Comparison of ENCODE assay signal across 9 cellular contexts in the genomic region with DNA sequence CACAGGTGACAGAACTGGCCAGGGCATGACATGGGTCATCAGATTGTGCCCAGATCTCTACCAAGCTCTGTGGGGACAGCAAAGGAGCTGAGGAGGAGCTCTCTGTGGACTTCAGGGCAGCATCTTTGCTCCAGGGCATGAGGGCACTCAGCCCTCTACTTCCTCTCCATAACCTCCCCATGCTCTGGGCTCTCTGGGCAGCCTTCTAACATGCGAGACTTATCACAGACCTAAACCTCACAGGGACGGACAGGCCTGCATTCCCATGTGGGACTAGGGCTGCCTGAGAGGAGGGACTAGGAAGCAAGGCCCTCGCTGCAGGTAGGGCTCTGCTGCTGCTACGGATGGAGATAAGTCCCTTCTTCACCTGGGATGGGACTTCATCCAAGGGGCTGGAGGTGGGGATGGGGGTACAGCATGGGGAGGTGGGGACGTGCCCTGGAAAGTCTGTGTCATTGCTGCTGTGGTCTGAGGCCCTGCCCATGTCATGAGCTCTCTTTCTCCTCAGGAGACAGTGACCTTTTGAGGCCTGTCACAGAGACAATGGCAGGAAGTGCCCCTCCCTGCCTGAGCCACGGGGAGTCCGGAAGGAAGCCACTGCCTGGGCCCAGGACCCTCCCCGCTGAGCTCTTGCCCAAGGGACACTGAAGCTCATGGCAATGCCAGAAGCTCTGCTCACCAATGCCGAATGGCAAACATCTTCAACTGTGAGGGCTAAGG. TPM values are rescaled to one million over a fixed set of nuclear protein-coding genes. Genes with fewer than 3 reads are reported as not detected.
DNase-seq lines count a peak whose midpoint lies in the region; ATAC-seq and TF ChIP-seq lines count a peak whose summit lies in the region.
"Had no signal": no experiment of that assay in that cellular context is flagged by ENCODE, and none has a peak within 500 bp of the region (broad histone marks: within the 10 kb centered on the region; RNA-seq: fewer than 3 reads in every experiment).

No MANE protein-coding gene starts in this region.

- H3K4me1 ChIP-seq in left ventricle myocardium inferior, result peaks cover 96% of the 10 kb centered on the region

- peak overlapping the region; percentile 65 for H3K4me3 Mint-ChIP-seq in activated CD8-positive, alpha-beta T cell treated with anti-CD3 and anti-CD28 coated beads for 36 hours

- H3K27ac Mint-ChIP-seq in activated CD8-positive, alpha-beta T cell treated with anti-CD3 and anti-CD28 coated beads for 36 hours, result peak overlapping the region; percentile 96

- peak overlapping the region; percentile 91 for H3K27ac ChIP-seq in left ventricle myocardium inferior (replicated peaks)
- H3K27ac ChIP-seq: 22Rv1 had no signal

- DNase-seq in DMS53 (lab: John Stamatoyannopoulos, UW) (peak; percentile 28), DMS53 treated with DMSO at 0.1 percent for 48 hours (lab: John Stamatoyannopoulos, UW; ENCODE audit: unreplicated experiment) (no peak), left ventricle myocardium inferior (peak; percentile 57), NCI-H1417 (lab: John Stamatoyannopoulos, UW) (no peak), HCEC 1CT (no peak)
- peak; percentile 90 for DNase-seq in activated CD8-positive, alpha-beta T cell treated with anti-CD3 and anti-CD28 coated beads for 36 hours
- peak; percentile 15 for DNase-seq in stimulated activated CD8-positive, alpha-beta memory T cell treated with anti-CD3 and anti-CD28 coated beads, Interleukin-7, amount 100 ng/mL, for 24 hours (ENCODE audit: low read depth)

- intact Hi-C loops in activated CD8-positive, alpha-beta T cell treated with anti-CD3 and anti-CD28 coated beads for 36 hours (cut with micrococcal nuclease), result no loop called here
- intact Hi-C loops in left ventricle myocardium inferior (cut with micrococcal nuclease), result no loop called here

- POLR2A ChIA-PET in activated CD8-positive, alpha-beta T cell treated with anti-CD3 and anti-CD28 coated beads for 36 hours (lab: Charles Lee), result interaction anchor here (0.6 to 1.9 kb wide), 8 partner anchors 9 to 60 kb away, joined by 3 to 7 read pairs (median 4); no protein-coding TSS in a partner anchor

- ATAC-seq in activated CD8-positive, alpha-beta T cell treated with anti-CD3 and anti-CD28 coated beads for 36 hours, result peak; percentile 98
- no peak for ATAC-seq in HG03457 (IDR thresholded peaks at IDR 0.05; ENCODE audit: unreplicated experiment)

- H3K4me1 Mint-ChIP-seq in activated CD8-positive, alpha-beta T cell treated with anti-CD3 and anti-CD28 coated beads for 36 hours (ENCODE audit: low read depth), result peaks cover 61% of the 10 kb centered on the region

- peaks cover 4% of the 10 kb centered on the region for H3K36me3 ChIP-seq in left ventricle myocardium inferior

- H3K27me3 ChIP-seq in left ventricle myocardium inferior (ENCODE audit: low read depth), result no peaks in the 10 kb centered on the region

- H3K9me3 Mint-ChIP-seq in activated CD8-positive, alpha-beta T cell treated with anti-CD3 and anti-CD28 coated beads for 36 hours, result no peaks in the 10 kb centered on the region

- TF ChIP-seq CTCF in activated CD8-positive, alpha-beta T cell treated with anti-CD3 and anti-CD28 coated beads for 36 hours (IDR thresholded peaks at IDR 0.05), result no peak
- no peak for TF ChIP-seq CTCF in left ventricle myocardium inferior (IDR thresholded peaks at IDR 0.05; ENCODE audit: borderline replicate concordance)

- H3K27me3 Mint-ChIP-seq in activated CD8-positive, alpha-beta T cell treated with anti-CD3 and anti-CD28 coated beads for 36 hours, result no peaks in the 10 kb centered on the region

- H3K36me3 Mint-ChIP-seq in activated CD8-positive, alpha-beta T cell treated with anti-CD3 and anti-CD28 coated beads for 36 hours (ENCODE audit: low read depth), result peaks cover 26% of the 10 kb centered on the region

- no peak overlapping the region for H3K4me3 ChIP-seq in left ventricle myocardium inferior

- H3K9me3 ChIP-seq in left ventricle myocardium inferior (replicated peaks), result no peaks in the 10 kb centered on the region

- CTCF ChIA-PET in activated CD8-positive, alpha-beta T cell treated with anti-CD3 and anti-CD28 coated beads for 36 hours (lab: Charles Lee), result interaction anchor here (1.0 to 1.5 kb wide), 8 partner anchors 12 to 131 kb away, joined by 3 to 8 read pairs (median 4); no protein-coding TSS in a partner anchor

RNA-seq across cellular contexts. Expression of a gene that starts 44.1 kb away (rescaled TPM):
- total RNA-seq in activated CD8-positive, alpha-beta T cell treated with anti-CD3 and anti-CD28 coated beads for 36 hours, result 10 to 100 TPM; 15.3 to 17.9 TPM
- total RNA-seq in left ventricle myocardium inferior, result 18.4 TPM

Comparison
In these comparisons a context has a peak if more than half of its experiments do, and no peak if none do; other contexts are left out.
1. DNase-seq: peak in DMS53 (single experiment), activated CD8-positive, alpha-beta T cell treated with anti-CD3 and anti-CD28 coated beads for 36 hours (single experiment), left ventricle myocardium inferior (single experiment) and stimulated activated CD8-positive, alpha-beta memory T cell treated with anti-CD3 and anti-CD28 coated beads, Interleukin-7, amount 100 ng/mL, for 24 hours (single experiment); none in DMS53 treated with DMSO at 0.1 percent for 48 hours (single experiment), NCI-H1417 (0 of 3) and HCEC 1CT (single experiment).